ENCODE assay signal across 8 cellular contexts in the genomic region with DNA sequence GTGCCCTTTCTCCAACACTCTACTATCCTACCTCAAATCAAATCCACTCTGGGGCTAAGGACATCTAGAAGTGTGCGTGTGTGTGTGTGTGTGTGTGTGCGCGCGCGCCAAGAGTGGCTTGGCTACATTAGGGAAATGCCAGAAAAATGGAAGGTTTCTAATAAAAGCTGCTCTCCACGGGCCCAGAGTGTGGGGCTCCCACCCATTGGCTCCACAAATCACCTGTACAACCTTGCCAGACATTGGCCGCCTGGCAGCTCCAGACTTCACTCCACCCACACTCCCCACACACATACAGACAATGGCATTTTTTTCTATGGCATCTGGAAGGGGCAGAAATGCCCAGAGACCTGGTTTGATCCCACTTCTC. TPM values are rescaled to one million over a fixed set of nuclear protein-coding genes. Genes with fewer than 3 reads are reported as not detected.
DNase-seq lines count a peak whose midpoint lies in the region; ATAC-seq, FAIRE-seq and TF ChIP-seq lines count a peak whose summit lies in the region.

No MANE protein-coding gene starts in this region.

- no peak for DNase-seq in activated CD4-positive, alpha-beta T cell treated with anti-CD3 and anti-CD28 coated beads for 36 hours
- DNase-seq in activated CD4-positive, alpha-beta T cell treated with anti-CD3 and anti-CD28 coated beads for 1 hour: no peak
- DNase-seq in activated T-helper 1 cell treated with anti-CD3 and anti-CD28 coated beads, Interleukin-12 subunit alpha, Interleukin-12 subunit beta, Interleukin-2, Interleukin-4 antibody, amounts not matched to agents 30 ng/mL and 10 ng/mL and 1 ng/mL, durations not matched to agents 14 hours and 24 hours and 36 hours (ENCODE audit: low spot score): no peak
- no peak for DNase-seq in kidney
- DNase-seq in suprapubic skin (ENCODE audit: low spot score in 2 of 2): no peak
- DNase-seq in NCI-H524 treated with DMSO at 0.1 percent for 48 hours (lab: John Stamatoyannopoulos, UW): no peak
- no peak for DNase-seq in tibial nerve (ENCODE audit: low spot score in 2 of 2)

- no peaks in the 10 kb centered on the region for H3K9me3 ChIP-seq in kidney (ENCODE audit: control insufficient read depth in 1 of 2, low read length in 2 of 2)
- H3K9me3 ChIP-seq in suprapubic skin: no peaks in the 10 kb centered on the region
- H3K9me3 ChIP-seq in tibial nerve: no peaks in the 10 kb centered on the region

- no peaks in the 10 kb centered on the region for H3K36me3 ChIP-seq in kidney (ENCODE audit: control insufficient read depth in 1 of 2, insufficient read depth in 2 of 2, low read length in 2 of 2)
- no peaks in the 10 kb centered on the region for H3K36me3 ChIP-seq in suprapubic skin
- no peaks in the 10 kb centered on the region for H3K36me3 ChIP-seq in tibial nerve

- peak; percentile 9 for ATAC-seq in activated CD4-positive, alpha-beta T cell treated with anti-CD3 and anti-CD28 coated beads for 36 hours
- ATAC-seq in HG03565 (IDR thresholded peaks at IDR 0.05; ENCODE audit: unreplicated experiment): no peak

- TF ChIP-seq POLR2A in suprapubic skin (IDR thresholded peaks at IDR 0.05) (no peak), tibial nerve (IDR thresholded peaks at IDR 0.05) (no peak)

- POLR2A ChIA-PET in activated CD4-positive, alpha-beta T cell treated with anti-CD3 and anti-CD28 coated beads for 36 hours (lab: Charles Lee): interaction anchor here (0.5 to 1.5 kb wide), 2 partner anchors 69 to 769 kb away, joined by 4 to 5 read pairs; no protein-coding TSS in a partner anchor

- H3K9ac ChIP-seq in kidney (ENCODE audit: low read length in 2 of 2): peak overlapping the region in 1 of 2 donors; percentile 48

- CTCF ChIA-PET in activated CD4-positive, alpha-beta T cell treated with anti-CD3 and anti-CD28 coated beads for 36 hours (lab: Charles Lee): interaction anchor here (0.6 to 1.1 kb wide), 5 partner anchors 12 to 572 kb away, joined by 3 to 4 read pairs (median 3); no protein-coding TSS in a partner anchor

- H3K27ac ChIP-seq in kidney (ENCODE audit: low read depth in 2 of 2, low read length in 2 of 2): peak overlapping the region; percentile 18 to 71
- H3K27ac ChIP-seq in suprapubic skin: peak overlapping the region; percentile 85
- H3K27ac ChIP-seq in tibial nerve: peak overlapping the region in 2 of 4 donors; percentile 83 to 88

- TF ChIP-seq EP300 in suprapubic skin (IDR thresholded peaks at IDR 0.05): no peak
- TF ChIP-seq EP300 in tibial nerve (IDR thresholded peaks at IDR 0.05): peak in 1 of 2 donors; percentile 1

- TF ChIP-seq CTCF in kidney (IDR thresholded peaks at IDR 0.05; ENCODE audit: borderline replicate concordance, extremely low read depth, insufficient read depth) (no peak), suprapubic skin (IDR thresholded peaks at IDR 0.05) (no peak), tibial nerve (IDR thresholded peaks at IDR 0.05) (no peak)

- WGBS in suprapubic skin: 43% methylated on average over 7 of the region's 7 CpGs
- WGBS in tibial nerve, 2 donors: 71 to 75% methylated on average over 7 of the region's 7 CpGs

- no peaks in the 10 kb centered on the region for H3K27me3 ChIP-seq in suprapubic skin
- no peaks in the 10 kb centered on the region for H3K27me3 ChIP-seq in tibial nerve

- H3K9me3 Mint-ChIP-seq in activated CD4-positive, alpha-beta T cell treated with anti-CD3 and anti-CD28 coated beads for 36 hours (ENCODE audit: low read depth): no peaks in the 10 kb centered on the region
- H3K9me3 Mint-ChIP-seq in activated T-helper 1 cell treated with anti-CD3 and anti-CD28 coated beads, Interleukin-12 subunit alpha, Interleukin-12 subunit beta, Interleukin-2, Interleukin-4 antibody, amounts not matched to agents 30 ng/mL and 10 ng/mL and 1 ng/mL, durations not matched to agents 14 hours and 24 hours and 36 hours: no peaks in the 10 kb centered on the region

- no peak for FAIRE-seq in kidney (lab: Jason Lieb, UNC)

- peak overlapping the region; percentile 36 to 38 for H3K4me3 ChIP-seq in kidney (ENCODE audit: low read length in 2 of 2)
- peak overlapping the region; percentile 67 for H3K4me3 ChIP-seq in suprapubic skin
- peak overlapping the region in 2 of 4 donors; percentile 52 to 60 for H3K4me3 ChIP-seq in tibial nerve

- H3K27ac Mint-ChIP-seq in activated CD4-positive, alpha-beta T cell treated with anti-CD3 and anti-CD28 coated beads for 36 hours: peak overlapping the region; percentile 82
- peak overlapping the region; percentile 44 for H3K27ac Mint-ChIP-seq in activated T-helper 1 cell treated with anti-CD3 and anti-CD28 coated beads, Interleukin-12 subunit alpha, Interleukin-12 subunit beta, Interleukin-2, Interleukin-4 antibody, amounts not matched to agents 30 ng/mL and 10 ng/mL and 1 ng/mL, durations not matched to agents 14 hours and 24 hours and 36 hours

- H3K4me1 ChIP-seq in kidney (ENCODE audit: control insufficient read depth in 1 of 2, insufficient read depth in 1 of 2, low read depth in 1 of 2, low read length in 2 of 2): peaks cover 0 to 9% of the 10 kb centered on the region in 2 donors
- peaks cover 14% of the 10 kb centered on the region for H3K4me1 ChIP-seq in suprapubic skin
- peaks cover 0 to 15% (median 4%) of the 10 kb centered on the region in 4 donors for H3K4me1 ChIP-seq in tibial nerve

- peak overlapping the region; percentile 68 for H3K4me3 Mint-ChIP-seq in activated CD4-positive, alpha-beta T cell treated with anti-CD3 and anti-CD28 coated beads for 36 hours
- H3K4me3 Mint-ChIP-seq in activated T-helper 1 cell treated with anti-CD3 and anti-CD28 coated beads, Interleukin-12 subunit alpha, Interleukin-12 subunit beta, Interleukin-2, Interleukin-4 antibody, amounts not matched to agents 30 ng/mL and 10 ng/mL and 1 ng/mL, durations not matched to agents 14 hours and 24 hours and 36 hours: peak overlapping the region; percentile 77

- intact Hi-C loops in activated CD4-positive, alpha-beta T cell treated with anti-CD3 and anti-CD28 coated beads for 36 hours (cut with DNase I, micrococcal nuclease): loop anchor here (2.0 kb wide), 2 partner anchors 30 to 68 kb away; partner anchors contain the start of gene PHOSPHO1 (in 1 of the 2)
- intact Hi-C loops in activated T-helper 1 cell treated with anti-CD3 and anti-CD28 coated beads, Interleukin-12 subunit alpha, Interleukin-12 subunit beta, Interleukin-2, Interleukin-4 antibody, amounts not matched to agents 30 ng/mL and 10 ng/mL and 1 ng/mL, durations not matched to agents 14 hours and 24 hours and 36 hours (cut with micrococcal nuclease): loop anchor here (1.0 kb wide), 1 partner anchor 31 kb away; the partner anchor contains the start of gene PHOSPHO1
- intact Hi-C loops in kidney (cut with DNase I): no loop called here

- H3K27me3 Mint-ChIP-seq in activated CD4-positive, alpha-beta T cell treated with anti-CD3 and anti-CD28 coated beads for 36 hours: no peaks in the 10 kb centered on the region
- H3K27me3 Mint-ChIP-seq in activated T-helper 1 cell treated with anti-CD3 and anti-CD28 coated beads, Interleukin-12 subunit alpha, Interleukin-12 subunit beta, Interleukin-2, Interleukin-4 antibody, amounts not matched to agents 30 ng/mL and 10 ng/mL and 1 ng/mL, durations not matched to agents 14 hours and 24 hours and 36 hours (ENCODE audit: insufficient read depth): peaks cover 24% of the 10 kb centered on the region

- H3K36me3 Mint-ChIP-seq in activated CD4-positive, alpha-beta T cell treated with anti-CD3 and anti-CD28 coated beads for 36 hours (ENCODE audit: low read depth): no peaks in the 10 kb centered on the region
- no peaks in the 10 kb centered on the region for H3K36me3 Mint-ChIP-seq in activated T-helper 1 cell treated with anti-CD3 and anti-CD28 coated beads, Interleukin-12 subunit alpha, Interleukin-12 subunit beta, Interleukin-2, Interleukin-4 antibody, amounts not matched to agents 30 ng/mL and 10 ng/mL and 1 ng/mL, durations not matched to agents 14 hours and 24 hours and 36 hours (ENCODE audit: low read depth)

- peaks cover 7% of the 10 kb centered on the region for H3K4me1 Mint-ChIP-seq in activated CD4-positive, alpha-beta T cell treated with anti-CD3 and anti-CD28 coated beads for 36 hours
- H3K4me1 Mint-ChIP-seq in activated T-helper 1 cell treated with anti-CD3 and anti-CD28 coated beads, Interleukin-12 subunit alpha, Interleukin-12 subunit beta, Interleukin-2, Interleukin-4 antibody, amounts not matched to agents 30 ng/mL and 10 ng/mL and 1 ng/mL, durations not matched to agents 14 hours and 24 hours and 36 hours (ENCODE audit: low read depth): peaks cover 9% of the 10 kb centered on the region

RNA-seq across cellular contexts. Expression of gene PHOSPHO1, which starts 30.3 kb away (rescaled TPM):
- total RNA-seq in activated CD4-positive, alpha-beta T cell treated with anti-CD3 and anti-CD28 coated beads for 36 hours: not detected
- 0.37 TPM in 1 of 2 replicates, not detected in the other for total RNA-seq in activated T-helper 1 cell treated with anti-CD3 and anti-CD28 coated beads, Interleukin-12 subunit alpha, Interleukin-12 subunit beta, Interleukin-2, Interleukin-4 antibody, amounts not matched to agents 30 ng/mL and 10 ng/mL and 1 ng/mL, durations not matched to agents 14 hours and 24 hours and 36 hours
- total RNA-seq in kidney (0.22 TPM), suprapubic skin (under 1 TPM in 2 of 4 donors, not detected in 2; 0.70 to 0.79 TPM), tibial nerve (1 to 10 TPM in 1 of 4 donors, under 1 TPM in 2, not detected in 1; 0.21 to 1.3 (median 0.98) TPM)
- 1.5 TPM for polyA plus RNA-seq in kidney (ENCODE audit: insufficient read depth, low read depth, low replicate concordance)

RNA-seq across cellular contexts. Expression of gene ABI3, which starts 50.4 kb away (rescaled TPM):
- 10 to 100 TPM; 27.8 to 31.1 TPM for total RNA-seq in activated CD4-positive, alpha-beta T cell treated with anti-CD3 and anti-CD28 coated beads for 36 hours
- total RNA-seq in activated T-helper 1 cell treated with anti-CD3 and anti-CD28 coated beads, Interleukin-12 subunit alpha, Interleukin-12 subunit beta, Interleukin-2, Interleukin-4 antibody, amounts not matched to agents 30 ng/mL and 10 ng/mL and 1 ng/mL, durations not matched to agents 14 hours and 24 hours and 36 hours: 32.8 and 33.0 TPM in 2 replicates
- total RNA-seq in kidney (18.3 TPM), suprapubic skin (1 to 10 TPM; 2.3 to 6.7 (median 3.0) TPM), tibial nerve (10 to 100 TPM in 3 of 4 donors, 1 to 10 TPM in 1; 9.6 to 14.4 (median 12.0) TPM)
- polyA plus RNA-seq in kidney (ENCODE audit: insufficient read depth, low read depth, low replicate concordance): 17.1 TPM

RNA-seq across cellular contexts. Expression of gene GNGT2, which starts 50.5 kb away (rescaled TPM):
- total RNA-seq in activated CD4-positive, alpha-beta T cell treated with anti-CD3 and anti-CD28 coated beads for 36 hours: 10 to 100 TPM; 27.3 to 27.7 TPM
- 16.5 and 18.4 TPM in 2 replicates for total RNA-seq in activated T-helper 1 cell treated with anti-CD3 and anti-CD28 coated beads, Interleukin-12 subunit alpha, Interleukin-12 subunit beta, Interleukin-2, Interleukin-4 antibody, amounts not matched to agents 30 ng/mL and 10 ng/mL and 1 ng/mL, durations not matched to agents 14 hours and 24 hours and 36 hours
- total RNA-seq in kidney (4.7 TPM), suprapubic skin (1 to 10 TPM in 1 of 4 donors, not detected in 3; 1.7 TPM), tibial nerve (1 to 10 TPM in 1 of 4 donors, not detected in 3; 1.2 TPM)
- polyA plus RNA-seq in kidney (ENCODE audit: insufficient read depth, low read depth, low replicate concordance): 8.3 TPM
